In the genomic region with DNA sequence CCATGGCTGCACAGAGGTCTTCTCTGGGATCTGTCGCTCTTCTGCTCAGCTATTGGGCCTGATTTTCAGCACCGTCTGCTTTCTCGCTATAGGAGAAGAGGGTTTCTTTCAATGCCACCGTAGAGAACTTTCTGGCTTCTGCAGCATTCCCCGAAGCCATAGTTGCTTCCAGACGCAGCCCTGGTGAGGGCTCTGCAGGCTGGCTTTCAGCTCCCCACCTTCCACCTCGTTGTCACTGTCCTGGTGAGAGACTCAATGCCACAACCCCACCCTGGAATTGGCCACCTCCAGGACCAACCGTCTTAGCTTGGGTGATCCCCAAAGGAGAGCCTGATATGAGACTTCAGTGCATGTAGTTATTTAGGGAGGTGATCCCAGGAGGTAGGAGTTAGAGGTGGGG, we compare ENCODE assay signal across 31 cellular contexts. TPM values are rescaled to one million over a fixed set of nuclear protein-coding genes. Genes with fewer than 3 reads are reported as not detected.
"Had no signal": no experiment of that assay in that cellular context is flagged by ENCODE, and none has a peak within 500 bp of the region (broad histone marks: within the 10 kb centered on the region; RNA-seq: fewer than 3 reads in every experiment).

No MANE protein-coding gene starts in this region.

- H3K4me2 ChIP-seq: neural progenitor cell, smooth muscle cell had no signal

- H3K9me3 ChIP-seq: ovary, psoas muscle, thyroid gland, upper lobe of left lung, vagina had no signal

- H3K4me3 Mint-ChIP-seq: natural killer cell; nephron; neural progenitor cell; stimulated activated effector memory CD8-positive, alpha-beta T cell treated with anti-CD3 and anti-CD28 coated beads, Interleukin-12 subunit alpha, Interleukin-12 subunit beta, amount 100 ng/mL, for 72 hours; stimulated activated naive B cell treated with anti-CD40 and anti-IgM and Interleukin-4, amounts not matched to agents 10 μg/mL and 1 μg/mL and 100 μg/mL, for 72 hours; stimulated activated naive CD8-positive, alpha-beta T cell treated with anti-CD3 and anti-CD28 coated beads, Interleukin-15, Interleukin-2, amounts not matched to agents 100 ng/mL and 50 ng/mL, for 24 hours had no signal

- H3K27me3 Mint-ChIP-seq: stimulated activated naive CD8-positive, alpha-beta T cell treated with anti-CD3 and anti-CD28 coated beads, Interleukin-15, Interleukin-2, amounts not matched to agents 100 ng/mL and 50 ng/mL, for 24 hours had no signal

- H3K27ac Mint-ChIP-seq: natural killer cell; nephron; neural progenitor cell; progenitor cell of endocrine pancreas; stimulated activated effector memory CD8-positive, alpha-beta T cell treated with anti-CD3 and anti-CD28 coated beads, Interleukin-12 subunit alpha, Interleukin-12 subunit beta, amount 100 ng/mL, for 72 hours; stimulated activated naive B cell treated with anti-CD40 and anti-IgM and Interleukin-4, amounts not matched to agents 10 μg/mL and 1 μg/mL and 100 μg/mL, for 72 hours; stimulated activated naive CD8-positive, alpha-beta T cell treated with anti-CD3 and anti-CD28 coated beads, Interleukin-15, Interleukin-2, amounts not matched to agents 100 ng/mL and 50 ng/mL, for 24 hours had no signal

- DNase-seq: natural killer cell; occipital lobe; ovary; posterior cingulate gyrus; psoas muscle; right cardiac atrium; spleen; stimulated activated CD4-positive, alpha-beta T cell treated with anti-CD3 and anti-CD28 coated beads, Interleukin-12 subunit alpha, Interleukin-12 subunit beta, amount 100 ng/mL, for 4 hours; stimulated activated CD4-positive, alpha-beta T cell treated with anti-CD3 and anti-CD28 coated beads, Interleukin-1b, Interleukin-23, amount 100 ng/mL, for 48 hours; stimulated activated CD4-positive, alpha-beta T cell treated with anti-CD3 and anti-CD28 coated beads, Interleukin-4, amount 100 ng/mL, for 1 hour; stimulated activated naive B cell treated with anti-CD40 and anti-IgM and Interleukin-4, amounts not matched to agents 10 μg/mL and 1 μg/mL and 100 μg/mL, for 72 hours; stimulated activated naive CD4-positive, alpha-beta T cell treated with Interleukin-2 at 50 U/mL for 16 hours; stomach; thyroid gland; trophoblast cell; upper lobe of left lung had no signal

- ATAC-seq: natural killer cell; psoas muscle; right cardiac atrium; sciatic nerve; stimulated activated effector memory CD8-positive, alpha-beta T cell treated with anti-CD3 and anti-CD28 coated beads, Interleukin-12 subunit alpha, Interleukin-12 subunit beta, amount 100 ng/mL, for 72 hours; stimulated activated naive B cell treated with anti-CD40 and anti-IgM and Interleukin-4, amounts not matched to agents 10 μg/mL and 1 μg/mL and 100 μg/mL, for 72 hours had no signal

- H3K9ac ChIP-seq: neural progenitor cell, parathyroid adenoma had no signal

- H3K27me3 ChIP-seq: neural progenitor cell, ovary, thyroid gland, upper lobe of left lung, vagina had no signal

- H2AFZ ChIP-seq: neural progenitor cell, parathyroid adenoma had no signal

- FAIRE-seq: urothelium cell line had no signal

- H3K4me3 ChIP-seq: neural progenitor cell, ovary, psoas muscle, skin epidermis, smooth muscle cell, spleen, stomach, thoracic aorta, thyroid gland, tibial nerve, upper lobe of left lung, vagina had no signal

- H3K36me3 Mint-ChIP-seq: natural killer cell; neural progenitor cell; stimulated activated effector memory CD8-positive, alpha-beta T cell treated with anti-CD3 and anti-CD28 coated beads, Interleukin-12 subunit alpha, Interleukin-12 subunit beta, amount 100 ng/mL, for 72 hours; stimulated activated naive B cell treated with anti-CD40 and anti-IgM and Interleukin-4, amounts not matched to agents 10 μg/mL and 1 μg/mL and 100 μg/mL, for 72 hours had no signal

- H3K27ac ChIP-seq: neural progenitor cell, ovary, parathyroid adenoma, psoas muscle, skin epidermis, spleen, stomach, thoracic aorta, thyroid gland, tibial nerve, upper lobe of left lung, vagina had no signal

- H3K79me2 ChIP-seq: parathyroid adenoma had no signal

- H3K36me3 ChIP-seq: neural progenitor cell, ovary, spleen, stomach, thoracic aorta, thyroid gland, tibial nerve, upper lobe of left lung, vagina had no signal

- H3K4me1 ChIP-seq: parathyroid adenoma, psoas muscle, spleen, thyroid gland, tibial nerve, upper lobe of left lung, vagina had no signal

- H3K4me1 Mint-ChIP-seq: natural killer cell; nephron; neural progenitor cell; stimulated activated effector memory CD8-positive, alpha-beta T cell treated with anti-CD3 and anti-CD28 coated beads, Interleukin-12 subunit alpha, Interleukin-12 subunit beta, amount 100 ng/mL, for 72 hours; stimulated activated naive B cell treated with anti-CD40 and anti-IgM and Interleukin-4, amounts not matched to agents 10 μg/mL and 1 μg/mL and 100 μg/mL, for 72 hours had no signal

- H3K9me3 Mint-ChIP-seq: natural killer cell; nephron; stimulated activated effector memory CD8-positive, alpha-beta T cell treated with anti-CD3 and anti-CD28 coated beads, Interleukin-12 subunit alpha, Interleukin-12 subunit beta, amount 100 ng/mL, for 72 hours; stimulated activated naive B cell treated with anti-CD40 and anti-IgM and Interleukin-4, amounts not matched to agents 10 μg/mL and 1 μg/mL and 100 μg/mL, for 72 hours; stimulated activated naive CD8-positive, alpha-beta T cell treated with anti-CD3 and anti-CD28 coated beads, Interleukin-15, Interleukin-2, amounts not matched to agents 100 ng/mL and 50 ng/mL, for 24 hours had no signal

RNA-seq across cellular contexts. Expression of gene GABRD, which starts 19.1 kb away (rescaled TPM):
- total RNA-seq: osteoblast, progenitor cell of endocrine pancreas, renal cortical epithelial cell, sciatic nerve, smooth muscle cell, thoracic aorta, vagina had no signal
- polyA plus RNA-seq: smooth muscle cell had no signal

RNA-seq across cellular contexts. Expression of gene CFAP74, which starts 34.6 kb away (rescaled TPM):
- total RNA-seq: natural killer cell, osteoblast, psoas muscle, renal cortical epithelial cell, right cardiac atrium, smooth muscle cell, thoracic aorta, tibial nerve, vagina had no signal
- polyA plus RNA-seq: smooth muscle cell, stomach had no signal
